Comparison of ENCODE assay signal across 8 cellular contexts in the genomic region with DNA sequence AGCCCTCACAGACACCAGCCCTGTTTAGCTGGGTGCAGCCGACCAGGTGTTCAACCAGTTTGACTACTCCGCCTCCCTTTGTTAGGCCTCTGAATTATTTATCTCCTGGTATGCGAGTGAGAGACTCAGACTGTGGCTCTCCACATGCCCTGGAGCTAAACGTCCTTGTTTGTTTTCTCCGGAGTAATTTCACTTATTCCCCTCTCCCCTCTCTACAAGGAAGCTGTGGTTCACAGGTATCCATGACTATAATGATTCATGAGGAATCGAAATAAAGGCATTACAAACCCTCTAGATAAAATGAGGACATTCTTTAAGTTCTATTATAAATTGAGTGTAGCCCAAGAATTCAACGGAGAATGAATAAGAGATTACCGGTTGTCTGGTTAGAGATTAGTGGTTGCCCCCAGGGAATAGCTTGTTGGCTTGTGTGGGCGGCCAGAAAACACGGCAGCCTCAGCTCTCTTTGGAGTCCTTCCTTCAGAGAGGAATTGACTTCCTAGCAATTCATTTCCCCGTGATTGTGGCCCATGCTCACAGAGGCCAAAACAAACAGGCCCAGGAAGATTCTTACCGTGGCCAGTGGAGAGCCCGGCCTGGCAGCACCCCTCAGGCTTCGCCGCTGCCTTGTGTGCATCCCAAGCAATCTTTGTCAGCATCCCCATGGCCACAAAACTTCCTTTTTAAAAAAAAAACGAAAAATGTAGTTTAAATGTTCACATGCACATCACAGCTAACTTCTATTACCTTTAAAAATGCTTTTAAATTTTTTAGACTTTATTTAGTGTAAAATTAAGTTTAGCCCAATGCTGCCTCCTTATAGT.
DNase-seq lines count a peak whose midpoint lies in the region; ATAC-seq lines count a peak whose summit lies in the region.

No MANE protein-coding gene starts in this region.

- peaks cover 7 to 9% of the 10 kb centered on the region in 2 donors for H3K4me1 Mint-ChIP-seq in immature natural killer cell

- H3K27ac Mint-ChIP-seq in immature natural killer cell, result no peak overlapping the region

- WGBS in ectodermal cell, 2 experiments, result 38 to 41% methylated on average over 15 to 16 of the region's 16 CpGs

- H3K4me3 Mint-ChIP-seq in immature natural killer cell, result no peak overlapping the region

- no peaks in the 10 kb centered on the region for H3K9me3 ChIP-seq in ectodermal cell (ENCODE audit: control insufficient read depth, low read length)

- DNase-seq in DMS153 (lab: John Stamatoyannopoulos, UW), result peak; percentile 97
- peak; percentile 48 for DNase-seq in NCI-H2107 treated with DMSO at 0.1 percent for 48 hours (lab: John Stamatoyannopoulos, UW; ENCODE audit: unreplicated experiment)
- DNase-seq in myocyte (ENCODE audit: low read depth), result peak; percentile 91
- DNase-seq in immature natural killer cell, result no peak

- no peak overlapping the region for H3K4me3 ChIP-seq in ectodermal cell (ENCODE audit: insufficient read depth, low read depth, low read length)

- H3K27me3 ChIP-seq in ectodermal cell (ENCODE audit: control insufficient read depth, insufficient read depth, low read length, poor library complexity, severe bottlenecking), result no peaks in the 10 kb centered on the region

- H3K27me3 Mint-ChIP-seq in immature natural killer cell (ENCODE audit: low read depth in 3 of 3), result peaks cover 0 to 4% (median 0%) of the 10 kb centered on the region in 3 donors

- peak overlapping the region; percentile 72 for H3K27ac ChIP-seq in ectodermal cell (ENCODE audit: insufficient read depth, low read depth, low read length, poor library complexity, severe bottlenecking)

- H3K9me3 Mint-ChIP-seq in immature natural killer cell, result no peaks in the 10 kb centered on the region

- no peaks in the 10 kb centered on the region for H3K36me3 ChIP-seq in ectodermal cell (ENCODE audit: control insufficient read depth, insufficient read depth, low read length)

- H3K4me1 ChIP-seq in ectodermal cell (ENCODE audit: control insufficient read depth, insufficient read depth, low read length), result peaks cover 7% of the 10 kb centered on the region

- no peak for ATAC-seq in GM19324 (IDR thresholded peaks at IDR 0.05; ENCODE audit: low FRiP score, unreplicated experiment)
- no peak for ATAC-seq in GM21529 (IDR thresholded peaks at IDR 0.05; ENCODE audit: unreplicated experiment)
- ATAC-seq in HG03565 (IDR thresholded peaks at IDR 0.05; ENCODE audit: unreplicated experiment), result no peak

- H3K36me3 Mint-ChIP-seq in immature natural killer cell, result peaks cover 0 to 3% (median 0%) of the 10 kb centered on the region in 3 donors

Comparison
In these comparisons a context has a peak if more than half of its experiments do, and no peak if none do; other contexts are left out.
1. DNase-seq: peak in DMS153 (single experiment), NCI-H2107 treated with DMSO at 0.1 percent for 48 hours (single experiment) and myocyte (single experiment); none in immature natural killer cell (0 of 3).